ENCODE assay signal across 8 cellular contexts in genomic region chr14:52730708-52731111, GRCh38. TPM values are rescaled to one million over a fixed set of nuclear protein-coding genes. Genes with fewer than 3 reads are reported as not detected.
DNase-seq lines count a peak whose midpoint lies in the region; ATAC-seq and TF ChIP-seq lines count a peak whose summit lies in the region.

No MANE protein-coding gene starts in this region.

- H3K4me2 ChIP-seq in DND-41 (ENCODE audit: insufficient read depth, low read length) (peak overlapping the region; percentile 72), MM.1S (ENCODE audit: low read depth, low read length) (peak overlapping the region; percentile 60)

- DNase-seq in DND-41 (no peak), MM.1S (no peak), omental fat pad (ENCODE audit: low spot score) (no peak), GM10248 (ENCODE audit: extremely low spot score) (no peak), COLO829 (ENCODE audit: low spot score) (no peak)
- DNase-seq in central memory CD8-positive, alpha-beta T cell (ENCODE audit: low spot score in 2 of 2), result no peak

- H3K4me3 Mint-ChIP-seq in central memory CD8-positive, alpha-beta T cell, result peak overlapping the region; percentile 92

- TF ChIP-seq CTCF in DND-41 (IDR thresholded peaks at IDR 0.05; ENCODE audit: borderline replicate concordance, extremely low read depth, low read length, poor library complexity, severe bottlenecking) (no peak), MM.1S (IDR thresholded peaks at IDR 0.05; ENCODE audit: low read length) (no peak), omental fat pad (IDR thresholded peaks at IDR 0.05) (no peak), GM10248 (IDR thresholded peaks at IDR 0.05; ENCODE audit: control extremely low read depth, extremely low read depth, low read depth, missing control alignments) (no peak)

- CTCF ChIA-PET in GM10248 (lab: Yijun Ruan, JAX), result interaction anchor here (1.1 to 1.2 kb wide), 2 partner anchors 9 to 11 kb away, joined by 3 to 4 read pairs; no protein-coding TSS in a partner anchor

- H3K9ac ChIP-seq in DND-41 (ENCODE audit: low read depth, low read length) (peak overlapping the region; percentile 90), MM.1S (ENCODE audit: low read length) (peak overlapping the region; percentile 76), mucosa of rectum (ENCODE audit: low read depth in 1 of 2, low read length in 2 of 2) (peak overlapping the region; percentile 92 to 96)

- H3K4me3 ChIP-seq in DND-41 (ENCODE audit: low read depth in 1 of 2, low read length in 2 of 2), result peak overlapping the region; percentile 97 to 98
- H3K4me3 ChIP-seq in MM.1S (ENCODE audit: low read length), result peak overlapping the region; percentile 87
- peak overlapping the region; percentile 88 to 91 for H3K4me3 ChIP-seq in mucosa of rectum (ENCODE audit: low read length in 2 of 2)

- H2AFZ ChIP-seq in DND-41 (ENCODE audit: low read depth, low read length) (peak overlapping the region; percentile 91), MM.1S (ENCODE audit: low read length) (peak overlapping the region; percentile 58)

- peaks cover 42% of the 10 kb centered on the region for H3K36me3 Mint-ChIP-seq in central memory CD8-positive, alpha-beta T cell (ENCODE audit: insufficient read depth)

- H3K27ac ChIP-seq in DND-41 (ENCODE audit: low read length) (peak overlapping the region; percentile 86), MM.1S (ENCODE audit: low read length) (peak overlapping the region; percentile 38; the same call in 1 of the 2 replicates), mucosa of rectum (ENCODE audit: low read depth in 2 of 2, low read length in 2 of 2) (peak overlapping the region; percentile 84 to 88)

- ATAC-seq in DND-41 (ENCODE audit: insufficient read depth, low read depth) (no peak), omental fat pad (ENCODE audit: low FRiP score) (no peak), HG02571 (IDR thresholded peaks at IDR 0.05; ENCODE audit: unreplicated experiment) (no peak)
- ATAC-seq in central memory CD8-positive, alpha-beta T cell (replicated peaks; ENCODE audit: extremely low read depth, poor library complexity, severe bottlenecking), result no peak

- POLR2A ChIA-PET in GM10248 (lab: Yijun Ruan, JAX), result no interaction called here

- H3K27ac Mint-ChIP-seq in central memory CD8-positive, alpha-beta T cell (ENCODE audit: low read depth), result peak overlapping the region; percentile 53

- peaks cover 27% of the 10 kb centered on the region for H3K4me1 Mint-ChIP-seq in central memory CD8-positive, alpha-beta T cell

- H3K27me3 Mint-ChIP-seq in central memory CD8-positive, alpha-beta T cell, result no peaks in the 10 kb centered on the region

- no peaks in the 10 kb centered on the region for H3K9me3 ChIP-seq in DND-41 (ENCODE audit: insufficient read depth, low read length, severe bottlenecking)
- H3K9me3 ChIP-seq in MM.1S (replicated peaks; ENCODE audit: insufficient read depth, low read length), result no peaks in the 10 kb centered on the region
- no peaks in the 10 kb centered on the region for H3K9me3 ChIP-seq in mucosa of rectum (ENCODE audit: control insufficient read depth in 2 of 2, low read length in 2 of 2)

- H3K27me3 ChIP-seq in DND-41 (ENCODE audit: insufficient read depth, low read length, poor library complexity), result no peaks in the 10 kb centered on the region
- no peaks in the 10 kb centered on the region for H3K27me3 ChIP-seq in MM.1S (replicated peaks; ENCODE audit: insufficient read depth, low read length)
- no peaks in the 10 kb centered on the region for H3K27me3 ChIP-seq in mucosa of rectum (ENCODE audit: control insufficient read depth in 2 of 2, insufficient read depth in 2 of 2, low read length in 2 of 2)

- H3K79me2 ChIP-seq in DND-41 (ENCODE audit: insufficient read depth, low read length), result peaks cover 50% of the 10 kb centered on the region
- H3K79me2 ChIP-seq in MM.1S (ENCODE audit: low read length), result peaks cover 24% of the 10 kb centered on the region

- no peaks in the 10 kb centered on the region for H3K9me3 Mint-ChIP-seq in central memory CD8-positive, alpha-beta T cell

- peaks cover 42% of the 10 kb centered on the region for H3K36me3 ChIP-seq in DND-41 (ENCODE audit: insufficient read depth, low read length)
- peaks cover 3% of the 10 kb centered on the region; the same call in 1 of the 2 replicates for H3K36me3 ChIP-seq in MM.1S (replicated peaks; ENCODE audit: insufficient read depth, low read length)
- peaks cover 3 to 8% of the 10 kb centered on the region in 2 donors for H3K36me3 ChIP-seq in mucosa of rectum (ENCODE audit: control insufficient read depth in 2 of 2, insufficient read depth in 2 of 2, low read length in 2 of 2)

- peaks cover 7% of the 10 kb centered on the region for H3F3A ChIP-seq in MM.1S (ENCODE audit: insufficient read depth, low read length)

- no peaks in the 10 kb centered on the region for H4K20me1 ChIP-seq in DND-41 (ENCODE audit: insufficient read depth, low read length)
- H4K20me1 ChIP-seq in MM.1S (ENCODE audit: insufficient read depth, low read length), result no peaks in the 10 kb centered on the region

- H3K4me1 ChIP-seq in DND-41 (ENCODE audit: insufficient read depth, low read length) (peaks cover 46% of the 10 kb centered on the region), MM.1S (ENCODE audit: low read length) (0 out of 2 replicates have a peak, but pooled peaks cover 4% of the 10 kb centered on the region), mucosa of rectum (ENCODE audit: control insufficient read depth in 2 of 2, insufficient read depth in 2 of 2, low read length in 2 of 2) (no peaks in the 10 kb centered on the region)

- no peaks in the 10 kb centered on the region for H3K9me2 ChIP-seq in MM.1S (replicated peaks; ENCODE audit: insufficient read depth, low read length)

RNA-seq across cellular contexts. Expression of gene STYX, which starts 0.7 kb away (rescaled TPM):
- 10 to 100 TPM; 12.5 to 18.6 (median 13.4) TPM for total RNA-seq in omental fat pad

RNA-seq across cellular contexts. Expression of gene PSMC6, which starts 23.7 kb away (rescaled TPM):
- 100 to 1,000 TPM in 1 of 4 donors, 10 to 100 TPM in 3; 67.7 to 112 (median 77.2) TPM for total RNA-seq in omental fat pad

RNA-seq across cellular contexts. Expression of gene ERO1A, which starts 35.4 kb away (rescaled TPM):
- total RNA-seq in omental fat pad, result 10 to 100 TPM; 24.8 to 49.8 (median 32.5) TPM
